Comparison of ENCODE assay signal across 19 cellular contexts in genomic region chr12:95804296-95804695, GRCh38. TPM values are rescaled to one million over a fixed set of nuclear protein-coding genes. Genes with fewer than 3 reads are reported as not detected.
DNase-seq lines count a peak whose midpoint lies in the region; TF ChIP-seq lines count a peak whose summit lies in the region.
"Had no signal": no experiment of that assay in that cellular context is flagged by ENCODE, and none has a peak within 500 bp of the region (broad histone marks: within the 10 kb centered on the region; RNA-seq: fewer than 3 reads in every experiment).

No MANE protein-coding gene starts in this region.

- no peak overlapping the region for H3K4me2 ChIP-seq in osteoblast (ENCODE audit: insufficient read depth, low read length)
- H3K4me2 ChIP-seq: BLaER1 had no signal

- peaks cover 67% of the 10 kb centered on the region for H3K4me1 Mint-ChIP-seq in HFFc6 (ENCODE audit: low read depth)

- no peak overlapping the region for H2AFZ ChIP-seq in ACC112 (ENCODE audit: low read length, unreplicated experiment)
- H2AFZ ChIP-seq in osteoblast (ENCODE audit: low read length), result no peak overlapping the region

- H3K27me3 ChIP-seq in ACC112 (ENCODE audit: insufficient read depth, low read length) (no peaks in the 10 kb centered on the region), SJSA1 (replicated peaks) (no peaks in the 10 kb centered on the region), osteoblast (ENCODE audit: insufficient read depth, low read length) (no peaks in the 10 kb centered on the region)
- H3K27me3 ChIP-seq: BLaER1 had no signal

- DNase-seq in HFFc6, result no peak
- DNase-seq in SJSA1 (ENCODE audit: low read depth in 1 of 2, low spot score in 2 of 2), result no peak
- DNase-seq in osteoblast (ENCODE audit: insufficient read length, low spot score, missing footprints), result no peak
- DNase-seq in epidermal melanocyte (ENCODE audit: insufficient read length, low spot score), result no peak
- no peak for DNase-seq in NCI-H1417 treated with DMSO at 0.1 percent for 48 hours (lab: John Stamatoyannopoulos, UW)
- DNase-seq in stimulated activated CD8-positive, alpha-beta memory T cell treated with anti-CD3 and anti-CD28 coated beads, Interleukin-4, amount 100 ng/mL, for 48 hours, result no peak
- DNase-seq: Caco-2; CD4-positive, alpha-beta T cell; DND-41; H7; Kasumi-1; NCI-H1417; NCI-H187; NCI-H446; NCI-H526 had no signal

- no peaks in the 10 kb centered on the region for H3K79me2 ChIP-seq in ACC112 (ENCODE audit: control insufficient read depth, insufficient read depth, low read length, unreplicated experiment)
- H3K79me2 ChIP-seq in osteoblast (ENCODE audit: insufficient read depth, low read length), result no peaks in the 10 kb centered on the region

- no peak for TF ChIP-seq CTCF in HFFc6 (IDR thresholded peaks at IDR 0.05)
- no peak for TF ChIP-seq CTCF in osteoblast (IDR thresholded peaks at IDR 0.05; ENCODE audit: extremely low read depth, low read depth, low read length)

- H3K36me3 Mint-ChIP-seq in HFFc6 (ENCODE audit: low read depth), result peaks cover 11% of the 10 kb centered on the region

- H3K9me3 ChIP-seq in SJSA1 (replicated peaks) (no peaks in the 10 kb centered on the region), osteoblast (ENCODE audit: low read depth, low read length) (no peaks in the 10 kb centered on the region)
- H3K9me3 ChIP-seq: BLaER1, Caco-2 had no signal

- H3K4me3 ChIP-seq in ACC112 (ENCODE audit: low read depth, low read length) (no peak overlapping the region), SJSA1 (no peak overlapping the region), osteoblast (ENCODE audit: insufficient read depth, low read length) (no peak overlapping the region)
- H3K4me3 ChIP-seq: BLaER1, GM12878 had no signal

- H3K27ac ChIP-seq in ACC112 (ENCODE audit: low read depth, low read length), result peak overlapping the region; percentile 98
- peak overlapping the region; percentile 100 for H3K27ac ChIP-seq in SJSA1
- peak overlapping the region; percentile 99 for H3K27ac ChIP-seq in osteoblast (ENCODE audit: low read depth, low read length)
- H3K27ac ChIP-seq: BLaER1 had no signal

- H3K9me3 Mint-ChIP-seq in HFFc6, result no peaks in the 10 kb centered on the region; the same call in 1 of the 2 replicates
- H3K9me3 Mint-ChIP-seq: CD4-positive, alpha-beta T cell; T-helper 1 cell treated with Interleukin-12 subunit alpha and Interleukin-12 subunit beta and Interleukin-4 antibody, amounts not matched to agents 30 μg/mL and 1 μg/mL, for 36 hours had no signal

- no peaks in the 10 kb centered on the region for H3K27me3 Mint-ChIP-seq in HFFc6 (ENCODE audit: insufficient read depth)

- no peak overlapping the region for H3K4me3 Mint-ChIP-seq in HFFc6
- H3K4me3 Mint-ChIP-seq: CD4-positive, alpha-beta T cell; T-helper 1 cell treated with Interleukin-12 subunit alpha and Interleukin-12 subunit beta and Interleukin-4 antibody, amounts not matched to agents 30 μg/mL and 1 μg/mL, for 36 hours had no signal

- H3K27ac Mint-ChIP-seq in HFFc6, result peak overlapping the region; percentile 3; the same call in 1 of the 2 replicates
- H3K27ac Mint-ChIP-seq: CD4-positive, alpha-beta T cell; T-helper 1 cell treated with Interleukin-12 subunit alpha and Interleukin-12 subunit beta and Interleukin-4 antibody, amounts not matched to agents 30 μg/mL and 1 μg/mL, for 36 hours had no signal

- H3K36me3 ChIP-seq in ACC112 (ENCODE audit: insufficient read depth, low read length), result no peaks in the 10 kb centered on the region
- H3K36me3 ChIP-seq in SJSA1, result no peaks in the 10 kb centered on the region
- H3K36me3 ChIP-seq in osteoblast (ENCODE audit: insufficient read depth, low read length), result no peaks in the 10 kb centered on the region
- H3K36me3 ChIP-seq: BLaER1 had no signal

- no peaks in the 10 kb centered on the region for H4K20me1 ChIP-seq in osteoblast (ENCODE audit: insufficient read depth, low read length)
- H4K20me1 ChIP-seq: BLaER1 had no signal

- H3K4me1 ChIP-seq in ACC112 (ENCODE audit: control insufficient read depth, insufficient read depth, low read length, unreplicated experiment) (peaks cover 46% of the 10 kb centered on the region), SJSA1 (replicated peaks) (peaks cover 67% of the 10 kb centered on the region), osteoblast (ENCODE audit: insufficient read depth, low read length) (peaks cover 25% of the 10 kb centered on the region)
- H3K4me1 ChIP-seq: BLaER1 had no signal

RNA-seq across cellular contexts. Expression of gene NTN4, which starts 13.7 kb away (rescaled TPM):
- 100 to 1,000 TPM in 3 of 6 experiments, 10 to 100 TPM in 3; 51.3 to 117 (median 101) TPM for total RNA-seq in HFFc6 (2021; fragmentation: NEBNext Ultra II Directional; extraction: Animal tissue kit (Norgen Biotek cat#: 25700))
- 44.9 and 59.5 TPM in 2 replicates for total RNA-seq in SJSA1 (2014; rRNA removed; shearing (Covaris generic))
- total RNA-seq in osteoblast, result 45.1 and 47.8 TPM in 2 replicates

RNA-seq across cellular contexts. Expression of gene SNRPF, which starts 54.5 kb away (rescaled TPM):
- 10 to 100 TPM; 24.2 to 31.9 (median 27.8) TPM for total RNA-seq in HFFc6 (2021; fragmentation: NEBNext Ultra II Directional; extraction: Animal tissue kit (Norgen Biotek cat#: 25700))
- total RNA-seq in SJSA1 (2014; rRNA removed; shearing (Covaris generic)), result 25.9 and 32.0 TPM in 2 replicates
- total RNA-seq in osteoblast, result 6.2 and 6.8 TPM in 2 replicates
